1 cellular context compared by ENCODE assay signal in the genomic region with DNA sequence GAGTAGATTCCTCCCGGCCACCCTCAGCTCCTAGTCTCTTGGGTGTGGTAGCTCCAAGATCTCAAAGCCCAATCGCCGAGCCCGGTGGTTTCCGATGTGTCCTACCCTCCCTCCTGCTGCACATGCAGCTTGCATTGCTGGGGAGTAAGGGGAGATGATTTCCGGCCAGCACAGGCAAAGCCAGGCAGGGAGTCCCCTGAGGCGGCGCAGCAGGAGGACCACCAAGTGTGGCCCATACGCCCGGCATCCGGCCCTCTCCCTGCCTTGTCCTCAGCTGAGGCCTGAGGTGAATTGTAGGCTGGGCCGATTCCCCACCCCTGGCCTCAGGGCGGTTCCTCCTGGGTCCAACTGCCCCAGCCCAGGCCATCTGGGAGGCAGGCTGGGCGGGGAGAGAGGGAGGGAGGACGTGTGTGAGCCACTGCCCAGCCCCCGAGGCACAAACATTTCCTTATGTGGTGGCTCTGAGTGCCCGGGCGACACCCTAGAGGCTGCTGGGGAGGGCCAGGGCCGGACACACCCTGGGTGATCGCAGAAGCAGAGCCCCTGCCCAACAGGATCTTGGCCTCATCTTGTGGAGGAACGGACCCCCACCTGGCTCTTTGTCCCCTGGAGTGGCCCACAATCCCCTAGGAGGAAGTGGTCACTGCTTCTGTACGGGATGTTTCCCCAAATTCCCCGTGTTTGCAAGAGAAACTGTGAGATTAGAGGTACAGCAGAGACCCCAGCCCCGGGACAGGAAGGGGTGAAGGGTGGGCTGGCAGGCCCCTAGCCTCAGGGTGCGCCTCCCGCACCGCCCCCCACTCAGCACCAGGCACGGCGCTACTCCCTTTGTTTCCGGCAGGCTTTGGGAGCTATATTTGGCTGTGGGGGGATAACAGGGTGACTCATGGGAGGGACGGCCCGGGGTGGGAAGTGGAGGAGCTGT.
TF ChIP-seq lines count a peak whose summit lies in the region.

No MANE protein-coding gene starts in this region.

TF ChIP-seq in K562, 482 proteins besides CTCF, POLR2A, EP300 and RAD21 (continued from another document and continues in another):
- TF ChIP-seq, protein P1, sequence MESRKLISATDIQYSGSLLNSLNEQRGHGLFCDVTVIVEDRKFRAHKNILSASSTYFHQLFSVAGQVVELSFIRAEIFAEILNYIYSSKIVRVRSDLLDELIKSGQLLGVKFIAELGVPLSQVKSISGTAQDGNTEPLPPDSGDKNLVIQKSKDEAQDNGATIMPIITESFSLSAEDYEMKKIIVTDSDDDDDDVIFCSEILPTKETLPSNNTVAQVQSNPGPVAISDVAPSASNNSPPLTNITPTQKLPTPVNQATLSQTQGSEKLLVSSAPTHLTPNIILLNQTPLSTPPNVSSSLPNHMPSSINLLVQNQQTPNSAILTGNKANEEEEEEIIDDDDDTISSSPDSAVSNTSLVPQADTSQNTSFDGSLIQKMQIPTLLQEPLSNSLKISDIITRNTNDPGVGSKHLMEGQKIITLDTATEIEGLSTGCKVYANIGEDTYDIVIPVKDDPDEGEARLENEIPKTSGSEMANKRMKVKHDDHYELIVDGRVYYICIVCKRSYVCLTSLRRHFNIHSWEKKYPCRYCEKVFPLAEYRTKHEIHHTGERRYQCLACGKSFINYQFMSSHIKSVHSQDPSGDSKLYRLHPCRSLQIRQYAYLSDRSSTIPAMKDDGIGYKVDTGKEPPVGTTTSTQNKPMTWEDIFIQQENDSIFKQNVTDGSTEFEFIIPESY (CRISPR knock-in tag; IDR thresholded peaks at IDR 0.05): peak; percentile 11; the same call in 1 of the 2 replicates
- TF ChIP-seq DPF2 (IDR thresholded peaks at IDR 0.05) (peak; percentile 53; the same call in 1 of the 2 replicates), NEUROD1 (IDR thresholded peaks at IDR 0.05; ENCODE audit: borderline replicate concordance, low read depth, low read length, partially characterized antibody) (peak; percentile 52), MEF2A (IDR thresholded peaks at IDR 0.05; ENCODE audit: control insufficient read depth, low read depth, low read length) (peak; percentile 90), ZNF24 (IDR thresholded peaks at IDR 0.05) (0 out of 2 replicates have a peak, but pooled peaks have one; percentile 32), PBX2 (CRISPR knock-in tag; IDR thresholded peaks at IDR 0.05; ENCODE audit: low read depth) (no peak), PBX2 (tag; conservative IDR thresholded peaks at IDR 0.05; ENCODE audit: low read depth) (no peak), NRF1 (conservative IDR thresholded peaks at IDR 0.05 in 1 of 2, IDR thresholded peaks at IDR 0.05 in 1 of 2) (peak; percentile 34 to 54; a peak in 3 of 4 replicates), CEBPB (tag; IDR thresholded peaks at IDR 0.05) (no peak), ZNF584 (CRISPR knock-in tag; IDR thresholded peaks at IDR 0.05; ENCODE audit: low read depth) (peak; percentile 75), SOX6 (IDR thresholded peaks at IDR 0.05) (peak; percentile 55), EGR1 (conservative IDR thresholded peaks at IDR 0.05) (no peak), ZNF174 (CRISPR knock-in tag; IDR thresholded peaks at IDR 0.05) (no peak), TAF7 (tag; IDR thresholded peaks at IDR 0.05) (no peak), MYC (IDR thresholded peaks at IDR 0.05; ENCODE audit: low read depth, low read length) (peak; percentile 40; the same call in 1 of the 2 replicates), MYC (CRISPR knock-in tag; IDR thresholded peaks at IDR 0.05; ENCODE audit: borderline replicate concordance, low read depth) (no peak), MAFK (IDR thresholded peaks at IDR 0.05; ENCODE audit: low read length) (no peak), RCOR1 (IDR thresholded peaks at IDR 0.05; ENCODE audit: borderline replicate concordance in 1 of 2, low read depth in 2 of 2, low read length in 2 of 2) (peak in 1 of 2 experiments; percentile 49; a peak in 1 of 4 replicates), HNRNPK (IDR thresholded peaks at IDR 0.05; ENCODE audit: low read depth, low read length, poor library complexity, severe bottlenecking) (no peak), NFIC (IDR thresholded peaks at IDR 0.05) (no peak), ZFP1 (CRISPR knock-in tag; IDR thresholded peaks at IDR 0.05) (no peak), ZBTB1 (CRISPR knock-in tag; IDR thresholded peaks at IDR 0.05; ENCODE audit: borderline replicate concordance, low read depth) (no peak), NCOA1 (IDR thresholded peaks at IDR 0.05; ENCODE audit: low read depth) (0 out of 2 replicates have a peak, but pooled peaks have one; percentile 14), FOSL1 (tag; conservative IDR thresholded peaks at IDR 0.05) (peak; percentile 88), JUND (IDR thresholded peaks at IDR 0.05; ENCODE audit: borderline replicate concordance, low read depth, low read length) (peak; percentile 83), JUND (tag; IDR thresholded peaks at IDR 0.05; ENCODE audit: borderline replicate concordance, low read depth, low read length) (no peak; the same call in 2 of the 3 replicates), TOE1 (IDR thresholded peaks at IDR 0.05; ENCODE audit: borderline replicate concordance) (peak; percentile 62; the same call in 1 of the 2 replicates), TOE1 (CRISPR knock-in tag; IDR thresholded peaks at IDR 0.05; ENCODE audit: borderline replicate concordance, low read depth) (no peak), HMGN3 (IDR thresholded peaks at IDR 0.05; ENCODE audit: borderline replicate concordance, extremely low read depth, insufficient read length, low read depth, low read length) (peak; percentile 64), FOXJ3 (CRISPR knock-in tag; IDR thresholded peaks at IDR 0.05) (no peak), FIP1L1 (IDR thresholded peaks at IDR 0.05; ENCODE audit: low read depth, low read length, poor library complexity, severe bottlenecking) (no peak), POLR2AphosphoS5 (IDR thresholded peaks at IDR 0.05; ENCODE audit: control insufficient read depth, insufficient read depth, low read depth, low read length) (peak; percentile 44; the same call in 1 of the 2 replicates), HES1 (IDR thresholded peaks at IDR 0.05; ENCODE audit: low read depth) (no peak)
- TF ChIP-seq, protein P2, sequence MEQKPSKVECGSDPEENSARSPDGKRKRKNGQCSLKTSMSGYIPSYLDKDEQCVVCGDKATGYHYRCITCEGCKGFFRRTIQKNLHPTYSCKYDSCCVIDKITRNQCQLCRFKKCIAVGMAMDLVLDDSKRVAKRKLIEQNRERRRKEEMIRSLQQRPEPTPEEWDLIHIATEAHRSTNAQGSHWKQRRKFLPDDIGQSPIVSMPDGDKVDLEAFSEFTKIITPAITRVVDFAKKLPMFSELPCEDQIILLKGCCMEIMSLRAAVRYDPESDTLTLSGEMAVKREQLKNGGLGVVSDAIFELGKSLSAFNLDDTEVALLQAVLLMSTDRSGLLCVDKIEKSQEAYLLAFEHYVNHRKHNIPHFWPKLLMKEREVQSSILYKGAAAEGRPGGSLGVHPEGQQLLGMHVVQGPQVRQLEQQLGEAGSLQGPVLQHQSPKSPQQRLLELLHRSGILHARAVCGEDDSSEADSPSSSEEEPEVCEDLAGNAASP (IDR thresholded peaks at IDR 0.05): no peak
- TF ChIP-seq, protein P3, sequence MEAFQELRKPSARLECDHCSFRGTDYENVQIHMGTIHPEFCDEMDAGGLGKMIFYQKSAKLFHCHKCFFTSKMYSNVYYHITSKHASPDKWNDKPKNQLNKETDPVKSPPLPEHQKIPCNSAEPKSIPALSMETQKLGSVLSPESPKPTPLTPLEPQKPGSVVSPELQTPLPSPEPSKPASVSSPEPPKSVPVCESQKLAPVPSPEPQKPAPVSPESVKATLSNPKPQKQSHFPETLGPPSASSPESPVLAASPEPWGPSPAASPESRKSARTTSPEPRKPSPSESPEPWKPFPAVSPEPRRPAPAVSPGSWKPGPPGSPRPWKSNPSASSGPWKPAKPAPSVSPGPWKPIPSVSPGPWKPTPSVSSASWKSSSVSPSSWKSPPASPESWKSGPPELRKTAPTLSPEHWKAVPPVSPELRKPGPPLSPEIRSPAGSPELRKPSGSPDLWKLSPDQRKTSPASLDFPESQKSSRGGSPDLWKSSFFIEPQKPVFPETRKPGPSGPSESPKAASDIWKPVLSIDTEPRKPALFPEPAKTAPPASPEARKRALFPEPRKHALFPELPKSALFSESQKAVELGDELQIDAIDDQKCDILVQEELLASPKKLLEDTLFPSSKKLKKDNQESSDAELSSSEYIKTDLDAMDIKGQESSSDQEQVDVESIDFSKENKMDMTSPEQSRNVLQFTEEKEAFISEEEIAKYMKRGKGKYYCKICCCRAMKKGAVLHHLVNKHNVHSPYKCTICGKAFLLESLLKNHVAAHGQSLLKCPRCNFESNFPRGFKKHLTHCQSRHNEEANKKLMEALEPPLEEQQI (IDR thresholded peaks at IDR 0.05): no peak
- TF ChIP-seq, protein P4, sequence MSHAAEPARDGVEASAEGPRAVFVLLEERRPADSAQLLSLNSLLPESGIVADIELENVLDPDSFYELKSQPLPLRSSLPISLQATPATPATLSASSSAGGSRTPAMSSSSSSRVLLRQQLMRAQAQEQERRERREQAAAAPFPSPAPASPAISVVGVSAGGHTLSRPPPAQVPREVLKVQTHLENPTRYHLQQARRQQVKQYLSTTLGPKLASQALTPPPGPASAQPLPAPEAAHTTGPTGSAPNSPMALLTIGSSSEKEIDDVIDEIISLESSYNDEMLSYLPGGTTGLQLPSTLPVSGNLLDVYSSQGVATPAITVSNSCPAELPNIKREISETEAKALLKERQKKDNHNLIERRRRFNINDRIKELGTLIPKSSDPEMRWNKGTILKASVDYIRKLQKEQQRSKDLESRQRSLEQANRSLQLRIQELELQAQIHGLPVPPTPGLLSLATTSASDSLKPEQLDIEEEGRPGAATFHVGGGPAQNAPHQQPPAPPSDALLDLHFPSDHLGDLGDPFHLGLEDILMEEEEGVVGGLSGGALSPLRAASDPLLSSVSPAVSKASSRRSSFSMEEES (CRISPR knock-in tag; IDR thresholded peaks at IDR 0.05): no peak
- TF ChIP-seq, protein P5, sequence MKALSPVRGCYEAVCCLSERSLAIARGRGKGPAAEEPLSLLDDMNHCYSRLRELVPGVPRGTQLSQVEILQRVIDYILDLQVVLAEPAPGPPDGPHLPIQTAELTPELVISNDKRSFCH (CRISPR knock-in tag; IDR thresholded peaks at IDR 0.05): no peak
- TF ChIP-seq, protein P5 (tag; IDR thresholded peaks at IDR 0.05): peak; percentile 53; the same call in 1 of the 2 replicates
- TF ChIP-seq, protein P6, sequence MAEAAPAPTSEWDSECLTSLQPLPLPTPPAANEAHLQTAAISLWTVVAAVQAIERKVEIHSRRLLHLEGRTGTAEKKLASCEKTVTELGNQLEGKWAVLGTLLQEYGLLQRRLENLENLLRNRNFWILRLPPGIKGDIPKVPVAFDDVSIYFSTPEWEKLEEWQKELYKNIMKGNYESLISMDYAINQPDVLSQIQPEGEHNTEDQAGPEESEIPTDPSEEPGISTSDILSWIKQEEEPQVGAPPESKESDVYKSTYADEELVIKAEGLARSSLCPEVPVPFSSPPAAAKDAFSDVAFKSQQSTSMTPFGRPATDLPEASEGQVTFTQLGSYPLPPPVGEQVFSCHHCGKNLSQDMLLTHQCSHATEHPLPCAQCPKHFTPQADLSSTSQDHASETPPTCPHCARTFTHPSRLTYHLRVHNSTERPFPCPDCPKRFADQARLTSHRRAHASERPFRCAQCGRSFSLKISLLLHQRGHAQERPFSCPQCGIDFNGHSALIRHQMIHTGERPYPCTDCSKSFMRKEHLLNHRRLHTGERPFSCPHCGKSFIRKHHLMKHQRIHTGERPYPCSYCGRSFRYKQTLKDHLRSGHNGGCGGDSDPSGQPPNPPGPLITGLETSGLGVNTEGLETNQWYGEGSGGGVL (CRISPR knock-in tag; IDR thresholded peaks at IDR 0.05): no peak
- TF ChIP-seq, protein P7, sequence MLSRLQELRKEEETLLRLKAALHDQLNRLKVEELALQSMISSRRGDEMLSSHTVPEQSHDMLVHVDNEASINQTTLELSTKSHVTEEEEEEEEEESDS (CRISPR knock-in tag; IDR thresholded peaks at IDR 0.05): no peak
- TF ChIP-seq, protein P8, sequence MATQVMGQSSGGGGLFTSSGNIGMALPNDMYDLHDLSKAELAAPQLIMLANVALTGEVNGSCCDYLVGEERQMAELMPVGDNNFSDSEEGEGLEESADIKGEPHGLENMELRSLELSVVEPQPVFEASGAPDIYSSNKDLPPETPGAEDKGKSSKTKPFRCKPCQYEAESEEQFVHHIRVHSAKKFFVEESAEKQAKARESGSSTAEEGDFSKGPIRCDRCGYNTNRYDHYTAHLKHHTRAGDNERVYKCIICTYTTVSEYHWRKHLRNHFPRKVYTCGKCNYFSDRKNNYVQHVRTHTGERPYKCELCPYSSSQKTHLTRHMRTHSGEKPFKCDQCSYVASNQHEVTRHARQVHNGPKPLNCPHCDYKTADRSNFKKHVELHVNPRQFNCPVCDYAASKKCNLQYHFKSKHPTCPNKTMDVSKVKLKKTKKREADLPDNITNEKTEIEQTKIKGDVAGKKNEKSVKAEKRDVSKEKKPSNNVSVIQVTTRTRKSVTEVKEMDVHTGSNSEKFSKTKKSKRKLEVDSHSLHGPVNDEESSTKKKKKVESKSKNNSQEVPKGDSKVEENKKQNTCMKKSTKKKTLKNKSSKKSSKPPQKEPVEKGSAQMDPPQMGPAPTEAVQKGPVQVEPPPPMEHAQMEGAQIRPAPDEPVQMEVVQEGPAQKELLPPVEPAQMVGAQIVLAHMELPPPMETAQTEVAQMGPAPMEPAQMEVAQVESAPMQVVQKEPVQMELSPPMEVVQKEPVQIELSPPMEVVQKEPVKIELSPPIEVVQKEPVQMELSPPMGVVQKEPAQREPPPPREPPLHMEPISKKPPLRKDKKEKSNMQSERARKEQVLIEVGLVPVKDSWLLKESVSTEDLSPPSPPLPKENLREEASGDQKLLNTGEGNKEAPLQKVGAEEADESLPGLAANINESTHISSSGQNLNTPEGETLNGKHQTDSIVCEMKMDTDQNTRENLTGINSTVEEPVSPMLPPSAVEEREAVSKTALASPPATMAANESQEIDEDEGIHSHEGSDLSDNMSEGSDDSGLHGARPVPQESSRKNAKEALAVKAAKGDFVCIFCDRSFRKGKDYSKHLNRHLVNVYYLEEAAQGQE (CRISPR knock-in tag; IDR thresholded peaks at IDR 0.05; ENCODE audit: low read depth): no peak
